Comparison of ENCODE assay signal across 12 cellular contexts in genomic region chr2:237896941-237897340, GRCh38. TPM values are rescaled to one million over a fixed set of nuclear protein-coding genes. Genes with fewer than 3 reads are reported as not detected.
A peak's percentile ranks its signal among the peaks of the same experiment; 100 is the strongest.
DNase-seq lines count a peak whose midpoint lies in the region; ATAC-seq, FAIRE-seq and TF ChIP-seq lines count a peak whose summit lies in the region.
"Had no signal": no experiment of that assay in that cellular context is flagged by ENCODE, and none has a peak within 500 bp of the region (broad histone marks: within the 10 kb centered on the region; RNA-seq: fewer than 3 reads in every experiment).

No MANE protein-coding gene starts in this region.

- H3K79me1 ChIP-seq in IMR-90 (ENCODE audit: low read depth in 1 of 2, low read length in 2 of 2): no peaks in the 10 kb centered on the region

- peak overlapping the region; percentile 26 for H2AFZ ChIP-seq in IMR-90 (replicated peaks; ENCODE audit: low read length, poor library complexity)

- H3K14ac ChIP-seq in IMR-90 (replicated peaks; ENCODE audit: low read depth, low read length): no peak overlapping the region

- H3K9me1 ChIP-seq in IMR-90 (ENCODE audit: insufficient read depth, low read length): peaks cover 4% of the 10 kb centered on the region; the same call in 1 of the 2 replicates

- POLR2A ChIA-PET in IMR-90 (lab: Charles Lee; ENCODE audit: unreplicated experiment): no interaction called here

- no peak overlapping the region for H2BK15ac ChIP-seq in IMR-90 (ENCODE audit: low read depth, low read length)

- 94% methylated on average over 8 of the region's 9 CpGs; no CpG with 5 or more reads in 1 of the 2 experiments for WGBS in IMR-90 (ENCODE audit: extremely low coverage in 2 of 2, insufficient read length in 1 of 2), 2 experiments

- H3K9me3 ChIP-seq in IMR-90 (ENCODE audit: control insufficient read depth, insufficient read depth, low read length): no peaks in the 10 kb centered on the region

- H4K5ac ChIP-seq in IMR-90 (ENCODE audit: low read depth, low read length): no peak overlapping the region

- no peaks in the 10 kb centered on the region for H4K20me1 ChIP-seq in IMR-90 (ENCODE audit: insufficient read depth, low read length)

- H2BK5ac ChIP-seq in IMR-90 (ENCODE audit: low read depth, low read length, poor library complexity, severe bottlenecking): no peak overlapping the region

- CTCF ChIA-PET in IMR-90 (lab: Yijun Ruan, JAX): no interaction called here

- no peak overlapping the region for H4K8ac ChIP-seq in IMR-90 (ENCODE audit: low read depth in 2 of 2, low read length in 2 of 2)

- ATAC-seq in IMR-90 (ENCODE audit: low read depth): no peak

- H4K91ac ChIP-seq in IMR-90 (ENCODE audit: insufficient read depth, low read depth, low read length): no peak overlapping the region

- H3K18ac ChIP-seq in IMR-90 (ENCODE audit: low read depth, low read length): no peak overlapping the region

- DNase-seq in IMR-90: no peak
- DNase-seq in dorsolateral prefrontal cortex: peak in 1 of 10 donors; percentile 37
- DNase-seq in posterior vena cava (ENCODE audit: low spot score): peak; percentile 47
- DNase-seq in frontal cortex (ENCODE audit: low spot score in 2 of 2): no peak
- DNase-seq in NCI-H69 (lab: John Stamatoyannopoulos, UW): no peak
- no peak for DNase-seq in NCI-H128 (lab: John Stamatoyannopoulos, UW; ENCODE audit: unreplicated experiment)
- DNase-seq in NCI-H1092 (lab: John Stamatoyannopoulos, UW): no peak
- DNase-seq: nephron progenitor cell, WERI-Rb-1 had no signal

- in situ Hi-C loops in IMR-90 (cut with MboI; ENCODE audit: low sequenced_read_pairs): no loop called here

- no TSS peak for BruUV-seq in IMR-90 (replicated peaks; lab: Mats Ljungman, UMichigan)

- H2AK5ac ChIP-seq in IMR-90 (ENCODE audit: low read depth, low read length): peak overlapping the region; percentile 56; the same call in 1 of the 2 replicates

- H3K4me3 ChIP-seq in IMR-90 (ENCODE audit: insufficient read depth, low read depth, low read length): no peak overlapping the region
- H3K4me3 ChIP-seq in dorsolateral prefrontal cortex: no peak overlapping the region
- H3K4me3 ChIP-seq: lung had no signal

- no peak for TF ChIP-seq RAD21 in IMR-90 (IDR thresholded peaks at IDR 0.05; ENCODE audit: low read length)

- no peaks in the 10 kb centered on the region for H3K36me3 ChIP-seq in IMR-90 (ENCODE audit: control insufficient read depth, insufficient read depth, low read length)
- H3K36me3 ChIP-seq: WERI-Rb-1 had no signal

- no peak for TF ChIP-seq CTCF in 22Rv1 (IDR thresholded peaks at IDR 0.05)
- TF ChIP-seq CTCF in IMR-90 (conservative IDR thresholded peaks at IDR 0.05; ENCODE audit: low read depth, low read length): no peak
- TF ChIP-seq CTCF in dorsolateral prefrontal cortex (IDR thresholded peaks at IDR 0.05 in 54 of 56, conservative IDR thresholded peaks at IDR 0.05 in 2 of 56; ENCODE audit: low read depth in 1 of 56, partially characterized antibody in 56 of 56): no peak

- H3K56ac ChIP-seq in IMR-90 (ENCODE audit: extremely low read depth, insufficient read depth, low read length): no peak overlapping the region

- no peaks in the 10 kb centered on the region for H3K27me3 ChIP-seq in IMR-90 (ENCODE audit: control insufficient read depth, insufficient read depth, low read length)
- H3K27me3 ChIP-seq in dorsolateral prefrontal cortex: no peaks in the 10 kb centered on the region

- FAIRE-seq in frontal cortex (lab: Jason Lieb, UNC): no peak

- H3K9ac ChIP-seq in IMR-90 (ENCODE audit: low read depth, low read length): no peak overlapping the region

- 0 out of 2 replicates have a peak overlapping the region, but pooled peaks have one; percentile 68 for H3K4ac ChIP-seq in IMR-90 (ENCODE audit: low read depth, low read length)

- no peak overlapping the region for H3K4me2 ChIP-seq in IMR-90 (ENCODE audit: low read depth, low read length)

- H3K23ac ChIP-seq in IMR-90 (ENCODE audit: low read depth, low read length): no peak overlapping the region

- H2AK9ac ChIP-seq in IMR-90 (replicated peaks; ENCODE audit: low read depth, low read length, poor library complexity): peak overlapping the region; percentile 83

- TF ChIP-seq POLR2A in IMR-90 (IDR thresholded peaks at IDR 0.05; ENCODE audit: low read depth, low read length): no peak

- H2BK20ac ChIP-seq in IMR-90 (ENCODE audit: low read depth, low read length): no peak overlapping the region

- peak overlapping the region; percentile 70 for H3K27ac ChIP-seq in 22Rv1
- no peak overlapping the region for H3K27ac ChIP-seq in IMR-90 (ENCODE audit: insufficient read depth, low read length)
- peak overlapping the region in 49 of 59 donors; percentile 7 to 89 (median 75) for H3K27ac ChIP-seq in dorsolateral prefrontal cortex
- H3K27ac ChIP-seq: WERI-Rb-1 had no signal

- intact Hi-C loops in IMR-90 (cut with micrococcal nuclease) (no loop called here), dorsolateral prefrontal cortex (cut with DNase I) (no loop called here), posterior vena cava (cut with DNase I) (no loop called here)

- H2BK120ac ChIP-seq in IMR-90 (ENCODE audit: low read depth, low read length): peak overlapping the region; percentile 21; the same call in 1 of the 2 replicates

- H3K4me1 ChIP-seq in IMR-90 (ENCODE audit: control insufficient read depth, insufficient read depth, low read length): peaks cover 18% of the 10 kb centered on the region

- dilution Hi-C loops in IMR-90 (cut with HindIII; ENCODE audit: low sequenced_read_pairs, unreplicated experiment): no loop called here

TF ChIP-seq in IMR-90, 13 proteins besides CTCF, POLR2A, EP300 and RAD21:
- TF ChIP-seq FOS (IDR thresholded peaks at IDR 0.05; ENCODE audit: low read depth, low read length): no peak
- no peak for TF ChIP-seq MXI1 (IDR thresholded peaks at IDR 0.05; ENCODE audit: borderline replicate concordance, low read depth, low read length)
- TF ChIP-seq CEBPB (IDR thresholded peaks at IDR 0.05; ENCODE audit: low read depth, low read length): no peak
- no peak for TF ChIP-seq BHLHE40 (IDR thresholded peaks at IDR 0.05; ENCODE audit: low read depth, low read length)
- TF ChIP-seq MAFK (IDR thresholded peaks at IDR 0.05; ENCODE audit: low read depth, low read length): no peak
- no peak for TF ChIP-seq RCOR1 (IDR thresholded peaks at IDR 0.05; ENCODE audit: insufficient replicate concordance, low read length)
- no peak for TF ChIP-seq RFX5 (IDR thresholded peaks at IDR 0.05; ENCODE audit: low read depth, low read length)
- TF ChIP-seq CHD1 (IDR thresholded peaks at IDR 0.05; ENCODE audit: low read depth, low read length): no peak
- TF ChIP-seq ELK1 (IDR thresholded peaks at IDR 0.05; ENCODE audit: borderline replicate concordance, low read depth, low read length): no peak
TF ChIP-seq in IMR-90: peak in this region for 0.

RNA-seq across cellular contexts. Expression of gene RAMP1, which starts 37.5 kb away (rescaled TPM):
- total RNA-seq in IMR-90 (2012; rRNA removed): 15.8 and 19.2 TPM in 2 replicates
- polyA plus RNA-seq in IMR-90 (2012; rRNA removed): 77.1 and 100.0 TPM in 2 replicates
- polyA plus RNA-seq in IMR-90 (2012; cell fraction: cytosol; rRNA removed): 75.6 and 199 TPM in 2 replicates
- polyA plus RNA-seq in IMR-90 (2012; cell fraction: nucleus; rRNA removed; ENCODE audit: low replicate concordance): 18.0 and 50.4 TPM in 2 replicates
- total RNA-seq in dorsolateral prefrontal cortex: 100 to 1,000 TPM in 16 of 120 experiments, 10 to 100 TPM in 104; 39.9 to 172 (median 76.2) TPM
- 100 to 1,000 TPM; 114 to 116 TPM for total RNA-seq in posterior vena cava
- total RNA-seq in frontal cortex: 6.9 TPM
- total RNA-seq: OCI-LY7 had no signal
